1 cellular context compared by ENCODE assay signal in the genomic region with DNA sequence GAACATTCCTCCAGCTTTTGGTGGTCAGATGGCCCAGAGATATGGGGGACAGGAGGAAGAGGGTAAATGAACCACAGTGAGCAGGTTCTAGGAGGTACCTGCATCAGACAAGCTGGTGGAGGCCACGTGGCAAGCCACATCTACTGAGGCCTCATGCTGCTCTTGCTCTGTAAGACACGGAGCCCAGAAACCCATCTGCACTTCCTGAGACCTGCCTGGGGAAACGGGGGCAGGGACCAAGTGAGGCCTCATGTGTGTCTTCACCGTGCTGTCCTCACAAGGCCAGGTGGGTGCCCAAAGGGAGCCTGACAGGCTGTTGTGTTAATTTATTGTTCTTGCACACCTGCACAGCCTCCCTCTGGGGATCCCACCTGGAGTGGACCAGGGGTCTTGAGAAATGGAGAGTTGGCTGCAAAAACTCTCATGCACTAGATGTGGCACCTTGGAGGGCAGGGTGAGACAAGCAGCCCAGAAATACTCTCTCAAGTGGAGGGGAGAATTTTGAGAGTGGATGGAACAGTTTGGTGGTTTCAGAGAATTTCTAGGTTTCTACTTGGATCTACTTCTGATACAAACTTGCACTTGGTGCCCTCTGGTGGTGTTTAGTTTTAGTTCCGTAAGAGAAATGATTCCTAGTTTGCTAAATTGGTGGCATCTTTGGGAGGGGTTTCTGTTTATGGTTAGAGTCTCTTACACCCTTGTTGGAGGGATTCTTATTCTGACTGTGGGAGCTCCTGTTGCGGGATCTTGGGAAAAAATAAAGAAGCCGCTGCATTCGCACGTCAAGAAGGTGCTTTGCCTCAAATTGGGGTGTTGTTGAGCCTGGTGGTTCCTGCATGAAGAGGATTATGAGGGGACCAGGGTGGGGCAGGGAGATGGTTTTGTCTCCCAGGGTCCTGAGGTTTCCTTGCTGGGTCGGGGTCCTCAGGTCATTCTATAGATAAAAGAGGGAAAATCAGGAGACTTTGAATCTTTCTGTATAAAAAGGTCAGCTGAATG.
TF ChIP-seq lines count a peak whose summit lies in the region.

No MANE protein-coding gene starts in this region.

TF ChIP-seq in GM23338, 12 proteins besides CTCF, POLR2A, EP300 and RAD21 (continued from another document):
- TF ChIP-seq ETS1 (IDR thresholded peaks at IDR 0.05) (no peak), STAT1 (IDR thresholded peaks at IDR 0.05; ENCODE audit: unreplicated experiment) (no peak)
